In genomic region chr12:121413917-121414316, GRCh38 we compare ENCODE assay signal across 24 cellular contexts.
"Had no signal": no experiment of that assay in that cellular context is flagged by ENCODE, and none has a peak within 500 bp of the region (broad histone marks: within the 10 kb centered on the region; RNA-seq: fewer than 3 reads in every experiment).

No MANE protein-coding gene starts in this region.

- DNase-seq: effector CD4-positive, alpha-beta T cell; endodermal cell; erythroblast; foreskin keratinocyte; head of caudate nucleus; kidney; left cardiac atrium; left ventricle myocardium inferior; lower lobe of right lung; naive B cell; sigmoid colon; small intestine; stimulated activated CD4-positive, alpha-beta T cell treated with anti-CD3 and anti-CD28 coated beads, Interleukin-2, amount 100 ng/mL, for 48 hours; testis; upper lobe of right lung had no signal

- H3K27ac ChIP-seq: coronary artery, foreskin keratinocyte, hepatocyte, left ventricle myocardium inferior, lower lobe of right lung, parathyroid adenoma, right atrium auricular region, sigmoid colon, testis, tibial nerve, upper lobe of right lung had no signal

- H3K9me3 ChIP-seq: left ventricle myocardium inferior, lower lobe of right lung, right atrium auricular region, sigmoid colon, testis, tibial nerve, upper lobe of right lung had no signal

- H3K27ac Mint-ChIP-seq: endodermal cell; memory B cell; stimulated activated memory B cell treated with anti-CD40 and anti-IgM and Interleukin-4, amounts not matched to agents 10 μg/mL and 1 μg/mL and 100 μg/mL, for 72 hours; stimulated activated naive CD8-positive, alpha-beta T cell treated with anti-CD3 and anti-CD28 coated beads, Interleukin-15, Interleukin-2, amounts not matched to agents 100 ng/mL and 50 ng/mL, for 24 hours had no signal

- H3K4me1 ChIP-seq: foreskin keratinocyte, parathyroid adenoma, sigmoid colon, testis, tibial nerve, upper lobe of right lung had no signal

- H3K9me3 Mint-ChIP-seq: endodermal cell; memory B cell; naive B cell; nephron; stimulated activated memory B cell treated with anti-CD40 and anti-IgM and Interleukin-4, amounts not matched to agents 10 μg/mL and 1 μg/mL and 100 μg/mL, for 72 hours; stimulated activated naive CD8-positive, alpha-beta T cell treated with anti-CD3 and anti-CD28 coated beads, Interleukin-15, Interleukin-2, amounts not matched to agents 100 ng/mL and 50 ng/mL, for 24 hours had no signal

- H3K9ac ChIP-seq: parathyroid adenoma had no signal

- H3K4me2 ChIP-seq: hepatocyte had no signal

- H3K4me3 ChIP-seq: coronary artery, hepatocyte, left ventricle myocardium inferior, lower lobe of right lung, right atrium auricular region, sigmoid colon, testis, tibial nerve, upper lobe of right lung had no signal

- H3K4me1 Mint-ChIP-seq: endodermal cell, memory B cell, nephron had no signal

- H3K4me3 Mint-ChIP-seq: endodermal cell; memory B cell; naive B cell; nephron; stimulated activated memory B cell treated with anti-CD40 and anti-IgM and Interleukin-4, amounts not matched to agents 10 μg/mL and 1 μg/mL and 100 μg/mL, for 72 hours; stimulated activated naive CD8-positive, alpha-beta T cell treated with anti-CD3 and anti-CD28 coated beads, Interleukin-15, Interleukin-2, amounts not matched to agents 100 ng/mL and 50 ng/mL, for 24 hours had no signal

- H3K27me3 ChIP-seq: foreskin keratinocyte, hepatocyte, right atrium auricular region, sigmoid colon, testis, tibial nerve, upper lobe of right lung had no signal

- ATAC-seq: foreskin keratinocyte; left cardiac atrium; lower lobe of right lung; stimulated activated memory B cell treated with anti-CD40 and anti-IgM and Interleukin-4, amounts not matched to agents 10 μg/mL and 1 μg/mL and 100 μg/mL, for 72 hours; upper lobe of right lung had no signal

- H3K27me3 Mint-ChIP-seq: memory B cell; naive B cell; stimulated activated memory B cell treated with anti-CD40 and anti-IgM and Interleukin-4, amounts not matched to agents 10 μg/mL and 1 μg/mL and 100 μg/mL, for 72 hours; stimulated activated naive CD8-positive, alpha-beta T cell treated with anti-CD3 and anti-CD28 coated beads, Interleukin-15, Interleukin-2, amounts not matched to agents 100 ng/mL and 50 ng/mL, for 24 hours had no signal

- H2AFZ ChIP-seq: hepatocyte, parathyroid adenoma had no signal
